Comparison of ENCODE assay signal across 15 cellular contexts in genomic region chr1:6795661-6796060, GRCh38. TPM values are rescaled to one million over a fixed set of nuclear protein-coding genes. Genes with fewer than 3 reads are reported as not detected.
DNase-seq lines count a peak whose midpoint lies in the region; ATAC-seq and TF ChIP-seq lines count a peak whose summit lies in the region.
"Had no signal": no experiment of that assay in that cellular context is flagged by ENCODE, and none has a peak within 500 bp of the region (broad histone marks: within the 10 kb centered on the region; RNA-seq: fewer than 3 reads in every experiment).

No MANE protein-coding gene starts in this region.

- no peak overlapping the region for H3K4me3 ChIP-seq in mucosa of descending colon

- peaks cover 2% of the 10 kb centered on the region for H3K4me1 ChIP-seq in mucosa of descending colon (ENCODE audit: low read depth)

- intact Hi-C loops in mucosa of descending colon (cut with DNase I, micrococcal nuclease): loop anchor here (10.0 kb wide), 2 partner anchors 99 to 269 kb away; no protein-coding TSS in a partner anchor

- ATAC-seq in mucosa of descending colon: peak; percentile 22
- ATAC-seq: CD8-positive, alpha-beta T cell had no signal

- H3K9me3 ChIP-seq in mucosa of descending colon: no peaks in the 10 kb centered on the region

- TF ChIP-seq CTCF in mucosa of descending colon (IDR thresholded peaks at IDR 0.05): no peak

- DNase-seq in AG20443 (ENCODE audit: low spot score) (peak; percentile 45), NCI-H226 (peak; percentile 78), dermis microvascular lymphatic vessel endothelial cell (ENCODE audit: low read depth in 2 of 2) (peak; percentile 47 to 87), mucosa of descending colon (no peak), HCEC 1CT (no peak), OCI-M1 (lab: John Stamatoyannopoulos, UW) (no peak), islet precursor cell (no peak)
- DNase-seq in activated CD4-positive, CD25-positive, alpha-beta regulatory T cell treated with anti-CD3 and anti-CD28 coated beads, Interleukin-2, amount 50 U/mL, for 72 hours: no peak
- DNase-seq: activated CD8-positive, alpha-beta memory T cell treated with anti-CD3 and anti-CD28 coated beads for 24 hours; activated naive CD4-positive, alpha-beta T cell treated with Interleukin-2 at 50 U/mL for 16 hours; CD8-positive, alpha-beta T cell; cortex of kidney; NCI-H345; stimulated activated CD4-positive, alpha-beta T cell treated with anti-CD3 and anti-CD28 coated beads, Interleukin-4, amount 100 ng/mL, for 4 hours; T1000 had no signal

- H3K36me3 ChIP-seq in mucosa of descending colon (ENCODE audit: low read depth): no peaks in the 10 kb centered on the region

RNA-seq across cellular contexts. Expression of gene CAMTA1, which starts 10.4 kb away (rescaled TPM):
- 33.9 and 37.6 TPM in 2 replicates for total RNA-seq in dermis microvascular lymphatic vessel endothelial cell
- total RNA-seq in mucosa of descending colon: 100 to 1,000 TPM in 1 of 3 donors, 10 to 100 TPM in 2; 73.4 to 114 (median 82.6) TPM

Comparison
In these comparisons a context has a peak if more than half of its experiments do, and no peak if none do; other contexts are left out.
1. DNase-seq: peak in AG20443 (single experiment), NCI-H226 (single experiment) and dermis microvascular lymphatic vessel endothelial cell (2 of 2); none in mucosa of descending colon (0 of 3), HCEC 1CT (single experiment), activated CD4-positive, CD25-positive, alpha-beta regulatory T cell treated with anti-CD3 and anti-CD28 coated beads, Interleukin-2, amount 50 U/mL, for 72 hours (single experiment), OCI-M1 (single experiment) and islet precursor cell (single experiment).